In the genomic region with DNA sequence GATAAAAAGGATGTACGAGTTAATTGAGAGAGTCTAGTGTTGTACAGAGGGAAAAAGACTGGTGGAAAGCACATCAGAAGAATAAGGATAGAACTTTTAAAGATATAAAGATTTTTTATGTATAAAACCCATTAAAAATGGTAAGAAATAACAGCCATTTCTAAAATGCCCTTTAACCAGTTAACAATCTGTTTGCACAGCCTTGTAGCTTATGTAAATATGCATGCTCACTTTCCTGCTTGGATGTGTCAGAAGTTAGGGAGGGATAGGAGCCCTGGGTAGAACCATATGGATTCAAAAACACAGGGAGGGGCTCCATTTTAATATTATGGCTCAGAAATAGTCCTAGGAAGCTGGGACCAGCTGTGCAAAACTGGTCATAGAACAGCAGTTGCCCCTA, we compare ENCODE assay signal across 27 cellular contexts.
"Had no signal": no experiment of that assay in that cellular context is flagged by ENCODE, and none has a peak within 500 bp of the region (broad histone marks: within the 10 kb centered on the region; RNA-seq: fewer than 3 reads in every experiment).

No MANE protein-coding gene starts in this region.

- DNase-seq: activated CD4-positive, alpha-beta T cell treated with anti-CD3 and anti-CD28 coated beads for 4 hours; activated CD4-positive, alpha-beta T cell treated with anti-CD3 and anti-CD28 coated beads, Interleukin-2, amount 50 U/mL, for 48 hours; activated CD8-positive, alpha-beta memory T cell treated with anti-CD3 and anti-CD28 coated beads for 24 hours; activated effector memory CD4-positive, alpha-beta T cell treated with Interleukin-2 at 50 U/mL for 16 hours; activated naive CD4-positive, alpha-beta T cell treated with Interleukin-2 at 50 U/mL for 16 hours; anterior cingulate cortex; colonic mucosa; dorsolateral prefrontal cortex; effector memory CD4-positive, alpha-beta T cell; gastrocnemius medialis; hippocampal formation; immature natural killer cell; mucosa of descending colon; naive thymus-derived CD4-positive, alpha-beta T cell; ovary; stimulated activated CD4-positive, alpha-beta T cell treated with anti-CD3 and anti-CD28 coated beads, Interleukin-1b, Interleukin-23, amount 100 ng/mL, for 48 hours; stimulated activated CD4-positive, alpha-beta T cell treated with anti-CD3 and anti-CD28 coated beads, Interleukin-4, amount 100 ng/mL, for 4 hours; stimulated activated CD8-positive, alpha-beta memory T cell treated with anti-CD3 and anti-CD28 coated beads, Interleukin-4, amount 100 ng/mL, for 48 hours; stimulated activated naive CD8-positive, alpha-beta T cell treated with anti-CD3 and anti-CD28 coated beads, Interleukin-15, amount 100 ng/mL, for 72 hours; T-cell; thyroid gland; upper lobe of right lung had no signal

- H3K4me1 ChIP-seq: colonic mucosa, upper lobe of right lung had no signal

- H3K36me3 ChIP-seq: colonic mucosa, gastrocnemius medialis, ovary, thyroid gland, upper lobe of right lung had no signal

- H3K4me3 ChIP-seq: colonic mucosa, dorsolateral prefrontal cortex, gastrocnemius medialis, lung, mucosa of descending colon, ovary, smooth muscle cell, thyroid gland, upper lobe of right lung had no signal

- H3K27me3 ChIP-seq: colonic mucosa, dorsolateral prefrontal cortex, gastrocnemius medialis, ovary, thyroid gland, upper lobe of right lung had no signal

- H3K4me2 ChIP-seq: smooth muscle cell had no signal

- ATAC-seq: gastrocnemius medialis; left lobe of liver; mucosa of descending colon; naive thymus-derived CD4-positive, alpha-beta T cell; sciatic nerve; stimulated activated memory B cell treated with anti-CD40 and anti-IgM and Interleukin-4, amounts not matched to agents 10 μg/mL and 1 μg/mL and 100 μg/mL, for 72 hours; stimulated activated naive CD8-positive, alpha-beta T cell treated with anti-CD3 and anti-CD28 coated beads, Interleukin-15, amount 100 ng/mL, for 72 hours; T-cell; upper lobe of right lung had no signal

- H3K9me3 ChIP-seq: colonic mucosa, gastrocnemius medialis, mucosa of descending colon, ovary, thyroid gland, upper lobe of right lung had no signal

- H3K27ac ChIP-seq: colonic mucosa, dorsolateral prefrontal cortex, gastrocnemius medialis, ovary, thyroid gland, upper lobe of right lung had no signal
